ENCODE assay signal across 27 cellular contexts in the genomic region with DNA sequence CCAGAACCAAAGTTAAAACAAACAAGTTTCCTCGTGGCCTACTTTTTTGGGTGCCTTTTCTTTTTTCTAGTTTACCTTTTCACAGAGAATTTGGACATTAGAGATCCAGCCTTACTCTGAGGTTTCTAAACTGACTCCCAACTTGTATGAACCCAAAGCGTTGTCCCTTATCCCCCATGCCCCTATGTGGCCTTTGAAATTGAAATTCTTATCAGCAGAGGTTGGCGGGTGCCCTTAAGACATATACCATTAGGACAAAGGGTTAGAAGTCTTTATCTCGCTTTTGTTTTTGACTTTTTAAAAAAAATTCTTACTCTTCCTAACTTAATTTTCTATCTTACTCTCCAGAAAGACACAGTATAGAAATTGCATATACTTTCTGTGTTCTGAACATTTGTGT.
"Had no signal": no experiment of that assay in that cellular context is flagged by ENCODE, and none has a peak within 500 bp of the region (broad histone marks: within the 10 kb centered on the region; RNA-seq: fewer than 3 reads in every experiment).

No MANE protein-coding gene starts in this region.

- H3K9me3 ChIP-seq: stomach, suprapubic skin, testis, thoracic aorta, thyroid gland, tibial artery, tibial nerve, transverse colon, upper lobe of left lung, upper lobe of right lung, uterus, vagina had no signal

- H3K27ac ChIP-seq: stomach, suprapubic skin, testis, thoracic aorta, thyroid gland, tibial artery, tibial nerve, transverse colon, upper lobe of left lung, upper lobe of right lung, uterus, vagina had no signal

- H3K27me3 ChIP-seq: testis, thyroid gland, tibial artery, tibial nerve, transverse colon, upper lobe of left lung, uterus, vagina had no signal

- DNase-seq: stimulated activated CD4-positive, alpha-beta T cell treated with anti-CD3 and anti-CD28 coated beads, Interleukin-2, amount 100 ng/mL, for 48 hours; stimulated activated CD4-positive, alpha-beta T cell treated with anti-CD3 and anti-CD28 coated beads, Interleukin-4, amount 100 ng/mL, for 1 hour; stimulated activated CD4-positive, alpha-beta T cell treated with anti-CD3 and anti-CD28 coated beads, Interleukin-4, amount 100 ng/mL, for 24 hours; stimulated activated CD4-positive, alpha-beta T cell treated with anti-CD3 and anti-CD28 coated beads, Interleukin-4, amount 100 ng/mL, for 4 hours; stimulated activated CD8-positive, alpha-beta memory T cell treated with anti-CD3 and anti-CD28 coated beads, Interleukin-4, amount 100 ng/mL, for 48 hours; stimulated activated naive B cell treated with anti-CD40 and anti-IgM and Interleukin-4, amounts not matched to agents 10 μg/mL and 1 μg/mL and 100 μg/mL, for 72 hours; stimulated activated naive CD4-positive, alpha-beta T cell; stimulated activated naive CD4-positive, alpha-beta T cell treated with Interleukin-2 at 50 U/mL for 16 hours; stimulated activated naive CD8-positive, alpha-beta T cell treated with anti-CD3 and anti-CD28 coated beads, Interleukin-15, amount 100 ng/mL, for 72 hours; stimulated activated naive CD8-positive, alpha-beta T cell treated with anti-CD3 and anti-CD28 coated beads, Interleukin-15, Interleukin-2, amounts not matched to agents 100 U/mL and 50 U/mL, for 24 hours; stomach; substantia nigra; testis; tibial artery; transverse colon; upper lobe of left lung; upper lobe of right lung; uterus had no signal

- H3K4me1 ChIP-seq: stomach, suprapubic skin, testis, thyroid gland, tibial artery, tibial nerve, transverse colon, upper lobe of left lung, upper lobe of right lung, uterus, vagina had no signal

- H3K36me3 ChIP-seq: stomach, suprapubic skin, thoracic aorta, thyroid gland, tibial artery, tibial nerve, transverse colon, upper lobe of left lung, upper lobe of right lung, uterus, vagina had no signal

- H3K9me3 Mint-ChIP-seq: stimulated activated effector memory CD8-positive, alpha-beta T cell treated with anti-CD3 and anti-CD28 coated beads, Interleukin-12 subunit alpha, Interleukin-12 subunit beta, amount 100 ng/mL, for 72 hours; stimulated activated memory B cell treated with anti-CD40 and anti-IgM and Interleukin-4, amounts not matched to agents 10 μg/mL and 1 μg/mL and 100 μg/mL, for 72 hours; stimulated activated naive CD8-positive, alpha-beta T cell treated with anti-CD3 and anti-CD28 coated beads, Interleukin-15, amount 100 ng/mL, for 72 hours; stimulated activated naive CD8-positive, alpha-beta T cell treated with anti-CD3 and anti-CD28 coated beads, Interleukin-15, Interleukin-2, amounts not matched to agents 100 ng/mL and 50 ng/mL, for 24 hours; type B pancreatic cell had no signal

- H3K27me3 Mint-ChIP-seq: stimulated activated memory B cell treated with anti-CD40 and anti-IgM and Interleukin-4, amounts not matched to agents 10 μg/mL and 1 μg/mL and 100 μg/mL, for 72 hours; stimulated activated naive CD8-positive, alpha-beta T cell treated with anti-CD3 and anti-CD28 coated beads, Interleukin-15, amount 100 ng/mL, for 72 hours had no signal

- H3K4me1 Mint-ChIP-seq: stimulated activated effector memory CD8-positive, alpha-beta T cell treated with anti-CD3 and anti-CD28 coated beads, Interleukin-12 subunit alpha, Interleukin-12 subunit beta, amount 100 ng/mL, for 72 hours; stimulated activated naive CD8-positive, alpha-beta T cell treated with anti-CD3 and anti-CD28 coated beads, Interleukin-15, amount 100 ng/mL, for 72 hours had no signal

- H3K4me3 ChIP-seq: stomach, suprapubic skin, testis, thoracic aorta, thyroid gland, tibial artery, tibial nerve, transverse colon, upper lobe of left lung, upper lobe of right lung, uterus, vagina had no signal

- H3K36me3 Mint-ChIP-seq: stimulated activated effector memory CD8-positive, alpha-beta T cell treated with anti-CD3 and anti-CD28 coated beads, Interleukin-12 subunit alpha, Interleukin-12 subunit beta, amount 100 ng/mL, for 72 hours; stimulated activated memory B cell treated with anti-CD40 and anti-IgM and Interleukin-4, amounts not matched to agents 10 μg/mL and 1 μg/mL and 100 μg/mL, for 72 hours; stimulated activated naive B cell treated with anti-CD40 and anti-IgM and Interleukin-4, amounts not matched to agents 10 μg/mL and 1 μg/mL and 100 μg/mL, for 72 hours; type B pancreatic cell had no signal

- H3K27ac Mint-ChIP-seq: stimulated activated effector memory CD8-positive, alpha-beta T cell treated with anti-CD3 and anti-CD28 coated beads, Interleukin-12 subunit alpha, Interleukin-12 subunit beta, amount 100 ng/mL, for 72 hours; stimulated activated memory B cell treated with anti-CD40 and anti-IgM and Interleukin-4, amounts not matched to agents 10 μg/mL and 1 μg/mL and 100 μg/mL, for 72 hours; stimulated activated naive CD8-positive, alpha-beta T cell treated with anti-CD3 and anti-CD28 coated beads, Interleukin-15, amount 100 ng/mL, for 72 hours; stimulated activated naive CD8-positive, alpha-beta T cell treated with anti-CD3 and anti-CD28 coated beads, Interleukin-15, Interleukin-2, amounts not matched to agents 100 ng/mL and 50 ng/mL, for 24 hours; type B pancreatic cell had no signal

- H3K4me3 Mint-ChIP-seq: stimulated activated effector memory CD8-positive, alpha-beta T cell treated with anti-CD3 and anti-CD28 coated beads, Interleukin-12 subunit alpha, Interleukin-12 subunit beta, amount 100 ng/mL, for 72 hours; stimulated activated memory B cell treated with anti-CD40 and anti-IgM and Interleukin-4, amounts not matched to agents 10 μg/mL and 1 μg/mL and 100 μg/mL, for 72 hours; stimulated activated naive B cell treated with anti-CD40 and anti-IgM and Interleukin-4, amounts not matched to agents 10 μg/mL and 1 μg/mL and 100 μg/mL, for 72 hours; stimulated activated naive CD8-positive, alpha-beta T cell treated with anti-CD3 and anti-CD28 coated beads, Interleukin-15, amount 100 ng/mL, for 72 hours; stimulated activated naive CD8-positive, alpha-beta T cell treated with anti-CD3 and anti-CD28 coated beads, Interleukin-15, Interleukin-2, amounts not matched to agents 100 ng/mL and 50 ng/mL, for 24 hours; type B pancreatic cell had no signal

- ATAC-seq: stimulated activated effector memory CD8-positive, alpha-beta T cell treated with anti-CD3 and anti-CD28 coated beads, Interleukin-12 subunit alpha, Interleukin-12 subunit beta, amount 100 ng/mL, for 72 hours; stimulated activated memory B cell treated with anti-CD40 and anti-IgM and Interleukin-4, amounts not matched to agents 10 μg/mL and 1 μg/mL and 100 μg/mL, for 72 hours; stimulated activated naive B cell treated with anti-CD40 and anti-IgM and Interleukin-4, amounts not matched to agents 10 μg/mL and 1 μg/mL and 100 μg/mL, for 72 hours; stimulated activated naive CD8-positive, alpha-beta T cell treated with anti-CD3 and anti-CD28 coated beads, Interleukin-15, amount 100 ng/mL, for 72 hours; stimulated activated naive CD8-positive, alpha-beta T cell treated with anti-CD3 and anti-CD28 coated beads, Interleukin-15, Interleukin-2, amounts not matched to agents 100 U/mL and 50 U/mL, for 24 hours; upper lobe of right lung had no signal
